Comparison of ENCODE assay signal across 19 cellular contexts in genomic region chr21:25508364-25508763, GRCh38.
DNase-seq lines count a peak whose midpoint lies in the region; ATAC-seq, FAIRE-seq and TF ChIP-seq lines count a peak whose summit lies in the region.
"Had no signal": no experiment of that assay in that cellular context is flagged by ENCODE, and none has a peak within 500 bp of the region (broad histone marks: within the 10 kb centered on the region; RNA-seq: fewer than 3 reads in every experiment).

No MANE protein-coding gene starts in this region.

- H3K36me3 ChIP-seq in mesodermal cell (ENCODE audit: control insufficient read depth, insufficient read depth, low read length), result no peaks in the 10 kb centered on the region
- H3K36me3 ChIP-seq: uterus had no signal

- CTCF ChIA-PET in activated CD4-positive, alpha-beta T cell treated with anti-CD3 and anti-CD28 coated beads, Interleukin-2, amount 10 ng/mL, durations not matched to agents 7 days and 5 days (lab: Charles Lee), result interaction anchor here (1.2 to 2.6 kb wide), 3 partner anchors 19 to 100 kb away, joined by 3 to 10 read pairs (median 4); no protein-coding TSS in a partner anchor
- CTCF ChIA-PET in activated CD4-positive, alpha-beta memory T cell treated with anti-CD3 and anti-CD28 coated beads, Interleukin-2, amount 10 ng/mL, durations not matched to agents 7 days and 5 days (lab: Charles Lee), result interaction anchor here (0.8 kb wide), 1 partner anchor 13 kb away, joined by 4 read pairs; no protein-coding TSS in a partner anchor

- peaks cover 9% of the 10 kb centered on the region for H3K36me3 Mint-ChIP-seq in activated CD4-positive, alpha-beta T cell treated with anti-CD3 and anti-CD28 coated beads, Interleukin-2, amount 10 ng/mL, durations not matched to agents 7 days and 5 days (ENCODE audit: low read depth)
- peaks cover 8% of the 10 kb centered on the region for H3K36me3 Mint-ChIP-seq in activated CD4-positive, alpha-beta memory T cell treated with anti-CD3 and anti-CD28 coated beads, Interleukin-2, amount 10 ng/mL, durations not matched to agents 7 days and 5 days (ENCODE audit: low read depth)

- H3K9me3 ChIP-seq in mesodermal cell (ENCODE audit: control insufficient read depth, low read length), result no peaks in the 10 kb centered on the region
- H3K9me3 ChIP-seq: uterus had no signal

- ATAC-seq in GM21786 (IDR thresholded peaks at IDR 0.05; ENCODE audit: unreplicated experiment), result no peak
- ATAC-seq: foreskin keratinocyte had no signal

- H3K4me1 Mint-ChIP-seq in activated CD4-positive, alpha-beta T cell treated with anti-CD3 and anti-CD28 coated beads, Interleukin-2, amount 10 ng/mL, durations not matched to agents 7 days and 5 days, result peaks cover 34% of the 10 kb centered on the region
- peaks cover 44% of the 10 kb centered on the region for H3K4me1 Mint-ChIP-seq in activated CD4-positive, alpha-beta memory T cell treated with anti-CD3 and anti-CD28 coated beads, Interleukin-2, amount 10 ng/mL, durations not matched to agents 7 days and 5 days
- H3K4me1 Mint-ChIP-seq: nephron had no signal

- peak overlapping the region; percentile 43 for H3K27ac Mint-ChIP-seq in activated CD4-positive, alpha-beta T cell treated with anti-CD3 and anti-CD28 coated beads, Interleukin-2, amount 10 ng/mL, durations not matched to agents 7 days and 5 days
- H3K27ac Mint-ChIP-seq in activated CD4-positive, alpha-beta memory T cell treated with anti-CD3 and anti-CD28 coated beads, Interleukin-2, amount 10 ng/mL, durations not matched to agents 7 days and 5 days, result peak overlapping the region; percentile 61
- H3K27ac Mint-ChIP-seq: nephron had no signal

- peak overlapping the region; percentile 74 for H3K27ac ChIP-seq in mesodermal cell (ENCODE audit: low read depth, low read length, severe bottlenecking)
- H3K27ac ChIP-seq: epithelial cell of prostate, foreskin keratinocyte, uterus had no signal

- peak; percentile 50; the same call in 1 of the 2 replicates for TF ChIP-seq POLR2A in GM12892 (IDR thresholded peaks at IDR 0.05; ENCODE audit: low read depth, low read length)

- FAIRE-seq in GM12892 (lab: Jason Lieb, UNC), result peak; percentile 84
- FAIRE-seq: small intestine had no signal

- H3K4me3 ChIP-seq in mesodermal cell (ENCODE audit: extremely low read depth, insufficient read depth, low read length, poor library complexity, severe bottlenecking), result no peak overlapping the region
- H3K4me3 ChIP-seq: uterus had no signal

- DNase-seq in activated CD4-positive, alpha-beta T cell treated with anti-CD3 and anti-CD28 coated beads, Interleukin-2, amount 10 ng/mL, durations not matched to agents 7 days and 5 days, result no peak
- DNase-seq in activated CD4-positive, alpha-beta T cell treated with anti-CD3 and anti-CD28 coated beads for 4 hours, result no peak
- no peak for DNase-seq in GM12892 (ENCODE audit: insufficient read length)
- DNase-seq in activated CD4-positive, alpha-beta memory T cell treated with anti-CD3 and anti-CD28 coated beads, Interleukin-2, amount 10 ng/mL, durations not matched to agents 7 days and 5 days, result no peak
- no peak for DNase-seq in AG08396 (ENCODE audit: low spot score)
- no peak for DNase-seq in COLO668 (lab: John Stamatoyannopoulos, UW; ENCODE audit: unreplicated experiment)
- DNase-seq: amniotic stem cell; central memory CD4-positive, alpha-beta T cell; foreskin keratinocyte; NCI-H1694 treated with DMSO at 0.1 percent for 48 hours; NCI-H345; RPMI8226; small intestine; stimulated activated CD4-positive, alpha-beta T cell treated with anti-CD3 and anti-CD28 coated beads, Interleukin-2, amount 100 ng/mL, for 48 hours; uterus had no signal

- POLR2A ChIA-PET in activated CD4-positive, alpha-beta T cell treated with anti-CD3 and anti-CD28 coated beads, Interleukin-2, amount 10 ng/mL, durations not matched to agents 7 days and 5 days (lab: Charles Lee), result no interaction called here
- POLR2A ChIA-PET in activated CD4-positive, alpha-beta memory T cell treated with anti-CD3 and anti-CD28 coated beads, Interleukin-2, amount 10 ng/mL, durations not matched to agents 7 days and 5 days (lab: Charles Lee), result interaction anchor here (0.9 to 3.4 kb wide), 8 partner anchors 13 to 70 kb away, joined by 3 to 22 read pairs (median 5); no protein-coding TSS in a partner anchor

- H3K9me3 Mint-ChIP-seq in activated CD4-positive, alpha-beta T cell treated with anti-CD3 and anti-CD28 coated beads, Interleukin-2, amount 10 ng/mL, durations not matched to agents 7 days and 5 days, result peaks cover 4% of the 10 kb centered on the region
- peaks cover 8% of the 10 kb centered on the region for H3K9me3 Mint-ChIP-seq in activated CD4-positive, alpha-beta memory T cell treated with anti-CD3 and anti-CD28 coated beads, Interleukin-2, amount 10 ng/mL, durations not matched to agents 7 days and 5 days
- H3K9me3 Mint-ChIP-seq: nephron had no signal

- H3K27me3 Mint-ChIP-seq in activated CD4-positive, alpha-beta T cell treated with anti-CD3 and anti-CD28 coated beads, Interleukin-2, amount 10 ng/mL, durations not matched to agents 7 days and 5 days, result no peaks in the 10 kb centered on the region
- no peaks in the 10 kb centered on the region for H3K27me3 Mint-ChIP-seq in activated CD4-positive, alpha-beta memory T cell treated with anti-CD3 and anti-CD28 coated beads, Interleukin-2, amount 10 ng/mL, durations not matched to agents 7 days and 5 days

- H3K4me1 ChIP-seq in mesodermal cell (ENCODE audit: control insufficient read depth, insufficient read depth, low read length, poor library complexity, severe bottlenecking), result peaks cover 3% of the 10 kb centered on the region
- H3K4me1 ChIP-seq: foreskin keratinocyte, uterus had no signal

- H3K4me3 Mint-ChIP-seq in activated CD4-positive, alpha-beta T cell treated with anti-CD3 and anti-CD28 coated beads, Interleukin-2, amount 10 ng/mL, durations not matched to agents 7 days and 5 days, result no peak overlapping the region
- peak overlapping the region; percentile 50 for H3K4me3 Mint-ChIP-seq in activated CD4-positive, alpha-beta memory T cell treated with anti-CD3 and anti-CD28 coated beads, Interleukin-2, amount 10 ng/mL, durations not matched to agents 7 days and 5 days
- H3K4me3 Mint-ChIP-seq: nephron had no signal

- 67 to 82% methylated on average over 1 to 3 of the region's 3 CpGs for WGBS in mesodermal cell (ENCODE audit: insufficient coverage in 2 of 2), 2 experiments
